In genomic region chr9:117739620-117740347, GRCh38 we compare ENCODE assay signal across 20 cellular contexts.
"Had no signal": no experiment of that assay in that cellular context is flagged by ENCODE, and none has a peak within 500 bp of the region (broad histone marks: within the 10 kb centered on the region; RNA-seq: fewer than 3 reads in every experiment).

No MANE protein-coding gene starts in this region.

- H3K27ac ChIP-seq: adrenal gland, PC-9 had no signal

- H3K9me3 Mint-ChIP-seq: activated naive CD8-positive, alpha-beta T cell treated with anti-CD3 and anti-CD28 coated beads, Interleukin-2, amount 10 ng/mL, durations not matched to agents 7 days and 5 days; T-helper 1 cell treated with Interleukin-12 subunit alpha and Interleukin-12 subunit beta and Interleukin-4 antibody, amounts not matched to agents 30 μg/mL and 1 μg/mL, for 36 hours had no signal

- H3K4me3 ChIP-seq: adrenal gland, PC-9 had no signal

- DNase-seq: activated CD4-positive, alpha-beta T cell treated with anti-CD3 and anti-CD28 coated beads for 4 hours; activated CD4-positive, alpha-beta T cell treated with anti-CD3 and anti-CD28 coated beads, Interleukin-2, amount 50 U/mL, for 4 hours; activated CD8-positive, alpha-beta memory T cell treated with anti-CD3 and anti-CD28 coated beads, Interleukin-2, amount 50 U/mL, for 48 hours; activated CD8-positive, alpha-beta T cell treated with anti-CD3 and anti-CD28 coated beads, Interleukin-2, amount 10 ng/mL, durations not matched to agents 7 days and 5 days; activated naive CD4-positive, alpha-beta T cell treated with anti-CD3 and anti-CD28 coated beads, Interleukin-2, amount 50 U/mL, for 16 hours; activated naive CD8-positive, alpha-beta T cell treated with anti-CD3 and anti-CD28 coated beads, Interleukin-2, amount 10 ng/mL, durations not matched to agents 7 days and 5 days; activated T-cell treated with anti-CD3 and anti-CD28 coated beads, Interleukin-2, amount 50 U/mL, for 1 hour; adrenal gland; anterior cingulate cortex; MM.1S; NCI-H1105; NCI-H1436; NCI-H1694 treated with DMSO at 0.1 percent for 48 hours; NCI-H2029 treated with DMSO at 0.1 percent for 48 hours; NCI-H226; NCI-H526 treated with DMSO at 0.1 percent for 48 hours; PC-9; SHP77 treated with DMSO at 0.1 percent for 48 hours had no signal

- ATAC-seq: activated CD4-positive, CD25-positive, alpha-beta regulatory T cell treated with anti-CD3 and anti-CD28 coated beads, Interleukin-2, amount 50 U/mL, for 24 hours; activated CD8-positive, alpha-beta T cell treated with anti-CD3 and anti-CD28 coated beads, Interleukin-2, amount 10 ng/mL, durations not matched to agents 7 days and 5 days had no signal

- H3K27ac Mint-ChIP-seq: activated CD8-positive, alpha-beta T cell treated with anti-CD3 and anti-CD28 coated beads, Interleukin-2, amount 10 ng/mL, durations not matched to agents 7 days and 5 days; activated naive CD8-positive, alpha-beta T cell treated with anti-CD3 and anti-CD28 coated beads, Interleukin-2, amount 10 ng/mL, durations not matched to agents 7 days and 5 days; T-helper 1 cell treated with Interleukin-12 subunit alpha and Interleukin-12 subunit beta and Interleukin-4 antibody, amounts not matched to agents 30 μg/mL and 1 μg/mL, for 36 hours had no signal

- H2AFZ ChIP-seq: PC-9 had no signal

- H3K4me3 Mint-ChIP-seq: activated CD8-positive, alpha-beta T cell treated with anti-CD3 and anti-CD28 coated beads, Interleukin-2, amount 10 ng/mL, durations not matched to agents 7 days and 5 days; activated naive CD8-positive, alpha-beta T cell treated with anti-CD3 and anti-CD28 coated beads, Interleukin-2, amount 10 ng/mL, durations not matched to agents 7 days and 5 days; T-helper 1 cell treated with Interleukin-12 subunit alpha and Interleukin-12 subunit beta and Interleukin-4 antibody, amounts not matched to agents 30 μg/mL and 1 μg/mL, for 36 hours had no signal

- H3K4me2 ChIP-seq: PC-9 had no signal

- H3K9me3 ChIP-seq: adrenal gland had no signal

- H3K27me3 ChIP-seq: adrenal gland had no signal

- H3K36me3 ChIP-seq: adrenal gland had no signal
